ENCODE assay signal across 8 cellular contexts in the genomic region with DNA sequence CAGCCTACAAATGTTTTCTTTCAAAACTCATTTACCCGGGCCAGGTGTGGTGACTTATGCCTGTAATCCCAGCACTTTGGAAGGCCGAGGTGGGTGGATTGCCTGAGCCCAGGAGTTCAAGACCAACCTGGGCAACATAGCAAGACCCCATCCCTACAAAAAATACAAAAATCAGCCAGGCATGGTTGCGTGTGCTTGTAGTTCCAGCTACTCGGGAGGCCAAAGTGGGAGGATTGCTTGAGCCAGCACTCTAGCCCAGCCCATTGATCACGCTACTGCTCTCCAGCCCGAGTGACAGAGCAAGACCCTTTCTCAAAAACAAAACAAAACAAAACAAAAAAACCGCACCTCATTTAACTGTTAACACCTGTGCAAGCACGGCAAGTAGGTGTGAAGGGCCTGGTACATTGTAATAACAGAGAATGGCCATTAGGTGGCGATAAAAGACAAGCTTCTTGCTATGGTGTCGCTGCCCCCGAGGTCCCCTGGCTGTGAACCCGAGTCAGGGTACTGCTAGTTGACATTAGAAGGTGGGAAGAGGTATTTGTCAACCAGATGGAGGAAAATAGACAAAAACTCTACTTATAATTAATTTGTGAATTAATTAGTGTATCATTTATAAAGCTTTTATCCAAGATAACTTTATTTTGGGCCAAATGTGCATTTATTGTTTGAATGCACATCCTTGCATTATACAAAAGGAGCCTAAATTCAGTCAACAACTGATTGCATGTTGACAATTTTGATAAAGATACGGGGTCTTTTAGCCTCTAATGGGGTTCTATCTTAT.
DNase-seq lines count a peak whose midpoint lies in the region; ATAC-seq, FAIRE-seq and TF ChIP-seq lines count a peak whose summit lies in the region.

No MANE protein-coding gene starts in this region.

- H3K27ac Mint-ChIP-seq in activated CD4-positive, alpha-beta T cell treated with anti-CD3 and anti-CD28 coated beads, Interleukin-2, amount 10 ng/mL, durations not matched to agents 7 days and 5 days = no peak overlapping the region

- TF ChIP-seq POLR2A in A549 (IDR thresholded peaks at IDR 0.05; ENCODE audit: low read length) = no peak

- no peaks in the 10 kb centered on the region for H3K27me3 Mint-ChIP-seq in activated CD4-positive, alpha-beta T cell treated with anti-CD3 and anti-CD28 coated beads, Interleukin-2, amount 10 ng/mL, durations not matched to agents 7 days and 5 days

- H3K36me3 ChIP-seq in endocrine pancreas (ENCODE audit: control insufficient read depth, insufficient read depth, low read length) = no peaks in the 10 kb centered on the region
- no peaks in the 10 kb centered on the region for H3K36me3 ChIP-seq in mesendoderm (ENCODE audit: control insufficient read depth, insufficient read depth, low read length)

- H2BK120ac ChIP-seq in mesendoderm (ENCODE audit: low read depth, low read length) = no peak overlapping the region

- no peak overlapping the region for H2AK5ac ChIP-seq in mesendoderm (ENCODE audit: low read length)

- H3K79me1 ChIP-seq in mesendoderm (ENCODE audit: low read length) = no peaks in the 10 kb centered on the region

- H3K27me3 ChIP-seq in endocrine pancreas (ENCODE audit: control insufficient read depth, insufficient read depth, low read length) = no peaks in the 10 kb centered on the region
- no peaks in the 10 kb centered on the region for H3K27me3 ChIP-seq in mesendoderm (ENCODE audit: insufficient read depth, low read length, poor library complexity)

- no peaks in the 10 kb centered on the region for H3K36me3 Mint-ChIP-seq in activated CD4-positive, alpha-beta T cell treated with anti-CD3 and anti-CD28 coated beads, Interleukin-2, amount 10 ng/mL, durations not matched to agents 7 days and 5 days (ENCODE audit: low read depth)

- ATAC-seq in A549 (peak; percentile 77 to 92), HG03442 (IDR thresholded peaks at IDR 0.05; ENCODE audit: unreplicated experiment) (peak; percentile 59)
- no peak for ATAC-seq in stimulated activated naive CD8-positive, alpha-beta T cell treated with anti-CD3 and anti-CD28 coated beads, Interleukin-15, Interleukin-2, amounts not matched to agents 100 U/mL and 50 U/mL, for 24 hours

- H3K4me3 Mint-ChIP-seq in activated CD4-positive, alpha-beta T cell treated with anti-CD3 and anti-CD28 coated beads, Interleukin-2, amount 10 ng/mL, durations not matched to agents 7 days and 5 days = no peak overlapping the region

- H3K4ac ChIP-seq in mesendoderm (ENCODE audit: low read depth, low read length) = no peak overlapping the region

- H4K5ac ChIP-seq in mesendoderm (ENCODE audit: low read length) = no peak overlapping the region

- CTCF ChIA-PET in A549 (lab: Yijun Ruan, JAX) = interaction anchor here (0.7 to 8.8 kb wide), 23 partner anchors 9 to 600 kb away, joined by 3 to 176 read pairs (median 4); no protein-coding TSS in a partner anchor
- CTCF ChIA-PET in activated CD4-positive, alpha-beta T cell treated with anti-CD3 and anti-CD28 coated beads, Interleukin-2, amount 10 ng/mL, durations not matched to agents 7 days and 5 days (lab: Charles Lee) = interaction anchor here (1.0 kb wide), 1 partner anchor 10 kb away, joined by 3 read pairs; no protein-coding TSS in a partner anchor

- H2BK15ac ChIP-seq in mesendoderm (replicated peaks; ENCODE audit: low read depth) = no peak overlapping the region

- H3K4me3 ChIP-seq in A549 = no peak overlapping the region
- peak overlapping the region; percentile 47 for H3K4me3 ChIP-seq in endocrine pancreas (ENCODE audit: control insufficient read depth, insufficient read depth, low read length)
- no peak overlapping the region for H3K4me3 ChIP-seq in mesendoderm (ENCODE audit: low read length)

- no peaks in the 10 kb centered on the region for H3K9me3 ChIP-seq in A549
- no peaks in the 10 kb centered on the region for H3K9me3 ChIP-seq in endocrine pancreas (ENCODE audit: control insufficient read depth, low read length)

- H3K4me1 ChIP-seq in A549 (peaks cover 4% of the 10 kb centered on the region; the same call in 2 of the 3 replicates), endocrine pancreas (ENCODE audit: control insufficient read depth, insufficient read depth, low read length) (peaks cover 6% of the 10 kb centered on the region), mesendoderm (ENCODE audit: control insufficient read depth, low read depth, low read length) (no peaks in the 10 kb centered on the region)

- DNase-seq in A549 (ENCODE audit: low read depth in 1 of 2, low spot score in 1 of 2) (peak; percentile 65 to 69), GM13977 (ENCODE audit: low spot score) (peak; percentile 76), NCI-H524 treated with DMSO at 0.1 percent for 48 hours (lab: John Stamatoyannopoulos, UW) (peak; percentile 59), mesendoderm (peak; percentile 89)
- peak; percentile 52 for DNase-seq in activated CD4-positive, alpha-beta T cell treated with anti-CD3 and anti-CD28 coated beads, Interleukin-2, amount 10 ng/mL, durations not matched to agents 7 days and 5 days
- peak; percentile 26 for DNase-seq in stimulated activated naive CD8-positive, alpha-beta T cell treated with anti-CD3 and anti-CD28 coated beads, Interleukin-15, Interleukin-2, amounts not matched to agents 100 U/mL and 50 U/mL, for 24 hours

- POLR2A ChIA-PET in A549 (lab: Yijun Ruan, JAX) = no interaction called here
- POLR2A ChIA-PET in activated CD4-positive, alpha-beta T cell treated with anti-CD3 and anti-CD28 coated beads, Interleukin-2, amount 10 ng/mL, durations not matched to agents 7 days and 5 days (lab: Charles Lee) = interaction anchor here (0.7 kb wide), 1 partner anchor 10 kb away, joined by 15 read pairs; no protein-coding TSS in a partner anchor

- H3K56ac ChIP-seq in mesendoderm (ENCODE audit: low read length) = no peak overlapping the region

- peak; percentile 89 to 92 for TF ChIP-seq RAD21 in A549 (conservative IDR thresholded peaks at IDR 0.05 in 1 of 2, IDR thresholded peaks at IDR 0.05 in 1 of 2)

- peak; percentile 76 for TF ChIP-seq CTCF in A549 (IDR thresholded peaks at IDR 0.05)
- TF ChIP-seq CTCF in GM13977 (IDR thresholded peaks at IDR 0.05; ENCODE audit: extremely low read depth, insufficient read depth, missing control alignments) = peak; percentile 75

- no peak overlapping the region for H3K9ac ChIP-seq in endocrine pancreas (ENCODE audit: control insufficient read depth, insufficient read depth, low read length)
- no peak overlapping the region for H3K9ac ChIP-seq in mesendoderm (ENCODE audit: low read length)

- H3K4me1 Mint-ChIP-seq in activated CD4-positive, alpha-beta T cell treated with anti-CD3 and anti-CD28 coated beads, Interleukin-2, amount 10 ng/mL, durations not matched to agents 7 days and 5 days = no peaks in the 10 kb centered on the region

- no peak for TF ChIP-seq EP300 in A549 (IDR thresholded peaks at IDR 0.05)

- H3K9me3 Mint-ChIP-seq in activated CD4-positive, alpha-beta T cell treated with anti-CD3 and anti-CD28 coated beads, Interleukin-2, amount 10 ng/mL, durations not matched to agents 7 days and 5 days = no peaks in the 10 kb centered on the region

- no peak overlapping the region for H2BK5ac ChIP-seq in mesendoderm (ENCODE audit: low read length)

- H3K79me2 ChIP-seq in mesendoderm (ENCODE audit: control insufficient read depth, insufficient read depth, low read length) = no peaks in the 10 kb centered on the region

- no peak overlapping the region for H4K8ac ChIP-seq in mesendoderm (ENCODE audit: low read depth, low read length)

- in situ Hi-C loops in GM13977 (cut with MboI; ENCODE audit: low pct_unique_long_range_greater_than_20kb, low sequenced_read_pairs, unreplicated experiment) = no loop called here

- 22% methylated on average over 13 of the region's 13 CpGs for WGBS in A549 (ENCODE audit: missing lambda C conversion rate)
- WGBS in mesendoderm (ENCODE audit: extremely low coverage, insufficient coverage, low lambda C conversion rate) = no CpG with 5 or more reads among the region's 13 CpGs

- 0 out of 6 replicates have a peak overlapping the region, but pooled peaks of 1 of the 2 experiments have one; percentile 31 for H3K27ac ChIP-seq in A549
- H3K27ac ChIP-seq in mesendoderm (ENCODE audit: low read depth, low read length) = no peak overlapping the region

- FAIRE-seq in A549 (lab: Jason Lieb, UNC) = no peak

- H3K23ac ChIP-seq in mesendoderm (ENCODE audit: low read length) = no peak overlapping the region

- no peak overlapping the region for H3K18ac ChIP-seq in mesendoderm (ENCODE audit: low read length)

- H3K4me2 ChIP-seq in A549 (peak overlapping the region; percentile 35; the same call in 2 of the 3 replicates), mesendoderm (ENCODE audit: low read length) (no peak overlapping the region)

TF ChIP-seq in A549, 52 proteins besides CTCF, POLR2A, EP300 and RAD21:
- no peak for TF ChIP-seq HOXA7 (CRISPR knock-in tag; IDR thresholded peaks at IDR 0.05)
- no peak for TF ChIP-seq RARB (CRISPR knock-in tag; IDR thresholded peaks at IDR 0.05)
- peak; percentile 90 for TF ChIP-seq SMC3 (IDR thresholded peaks at IDR 0.05)
- TF ChIP-seq RNF2 (IDR thresholded peaks at IDR 0.05; ENCODE audit: borderline replicate concordance, low read depth) = no peak
- no peak for TF ChIP-seq JUN (IDR thresholded peaks at IDR 0.05)
- TF ChIP-seq ESRRA (IDR thresholded peaks at IDR 0.05; ENCODE audit: borderline replicate concordance, low read length) = no peak

Comparison
In these comparisons a context has a peak if more than half of its experiments do, and no peak if none do; other contexts are left out.
1. DNase-seq: peak in every context shown above with its lines; median percentile 89 in mesendoderm; 76 in GM13977; 67 in A549; 59 in NCI-H524 treated with DMSO at 0.1 percent for 48 hours; 52 in activated CD4-positive, alpha-beta T cell treated with anti-CD3 and anti-CD28 coated beads, Interleukin-2, amount 10 ng/mL, durations not matched to agents 7 days and 5 days; 26 in stimulated activated naive CD8-positive, alpha-beta T cell treated with anti-CD3 and anti-CD28 coated beads, Interleukin-15, Interleukin-2, amounts not matched to agents 100 U/mL and 50 U/mL, for 24 hours.